ENCODE assay signal across 25 cellular contexts in the genomic region with DNA sequence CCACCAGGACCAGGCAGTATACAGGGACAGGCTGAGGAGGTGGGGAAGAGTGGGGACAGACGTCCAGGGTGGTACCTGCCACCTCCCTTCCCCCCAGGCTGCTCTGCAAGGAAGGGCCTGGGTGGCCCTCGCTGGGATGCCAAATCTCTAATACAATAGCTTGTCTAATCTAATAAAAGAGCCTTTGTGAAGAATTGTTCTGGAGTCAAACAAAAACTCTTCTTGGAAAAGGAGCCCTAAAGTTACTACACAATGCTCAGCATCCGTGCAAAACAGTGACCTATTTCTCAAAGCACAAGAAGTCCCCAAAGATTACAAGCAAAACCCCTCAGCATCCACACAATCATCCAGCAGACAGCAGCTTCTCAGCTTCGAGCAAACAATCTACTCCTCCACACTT. TPM values are rescaled to one million over a fixed set of nuclear protein-coding genes. Genes with fewer than 3 reads are reported as not detected.
DNase-seq lines count a peak whose midpoint lies in the region; ATAC-seq and TF ChIP-seq lines count a peak whose summit lies in the region.
"Had no signal": no experiment of that assay in that cellular context is flagged by ENCODE, and none has a peak within 500 bp of the region (broad histone marks: within the 10 kb centered on the region; RNA-seq: fewer than 3 reads in every experiment).

No MANE protein-coding gene starts in this region.

- TF ChIP-seq CTCF in neural crest cell (conservative IDR thresholded peaks at IDR 0.05) = no peak

- peak overlapping the region; percentile 85 for H3K27ac Mint-ChIP-seq in neural crest cell (ENCODE audit: unreplicated experiment)
- H3K27ac Mint-ChIP-seq: CD4-positive, alpha-beta T cell; H9; HFFc6 had no signal

- H3K4me3 Mint-ChIP-seq in neural crest cell = no peak overlapping the region
- H3K4me3 Mint-ChIP-seq: CD4-positive, alpha-beta T cell; H9; HFFc6 had no signal

- H3K9me3 Mint-ChIP-seq in neural crest cell = peaks cover 8% of the 10 kb centered on the region

- H3K27ac ChIP-seq in cingulate gyrus (ENCODE audit: low read depth, low read length) (peak overlapping the region; percentile 98), temporal lobe (ENCODE audit: low read depth, low read length) (peak overlapping the region; percentile 98)
- H3K27ac ChIP-seq: BLaER1, HL-60 had no signal

- peaks cover 6% of the 10 kb centered on the region for H3K36me3 Mint-ChIP-seq in neural crest cell (ENCODE audit: low read depth)

- H3K27me3 Mint-ChIP-seq in neural crest cell (ENCODE audit: low read depth) = peaks cover 3% of the 10 kb centered on the region

- no peak for ATAC-seq in HG02678 (IDR thresholded peaks at IDR 0.05; ENCODE audit: unreplicated experiment)
- ATAC-seq in HG02623 (IDR thresholded peaks at IDR 0.05; ENCODE audit: unreplicated experiment) = no peak
- ATAC-seq: GM12878, HepG2, K562, Right ventricle myocardium inferior had no signal

- H3K4me1 Mint-ChIP-seq in neural crest cell = peaks cover 13% of the 10 kb centered on the region

- DNase-seq in globus pallidus (ENCODE audit: low spot score) (peak; percentile 88), neural crest cell (ENCODE audit: low read depth, low spot score) (no peak), AG20443 (ENCODE audit: low spot score) (no peak)
- DNase-seq: Caco-2; CD4-positive, alpha-beta T cell; DND-41; H9; HFFc6; MG63; NCI-H1417; NCI-H187; NCI-H446 treated with DMSO at 0.1 percent for 48 hours; NCI-H526 treated with DMSO at 0.1 percent for 48 hours; OCI-M1 had no signal

RNA-seq across cellular contexts. Expression of a gene that starts 17.5 kb away (rescaled TPM):
- 3.0 and 3.7 TPM in 2 replicates for total RNA-seq in neural crest cell
- total RNA-seq in temporal lobe = 9.6 TPM
- total RNA-seq: LHCN-M2 had no signal
